ENCODE assay signal across 8 cellular contexts in genomic region chr2:238060096-238060541, GRCh38. TPM values are rescaled to one million over a fixed set of nuclear protein-coding genes. Genes with fewer than 3 reads are reported as not detected.
DNase-seq lines count a peak whose midpoint lies in the region; ATAC-seq, FAIRE-seq and TF ChIP-seq lines count a peak whose summit lies in the region.

No MANE protein-coding gene starts in this region.

- H4K20me1 ChIP-seq in GM23248 (ENCODE audit: insufficient read depth): no peaks in the 10 kb centered on the region

- peaks cover 11% of the 10 kb centered on the region for H3K4me1 ChIP-seq in A673 (ENCODE audit: insufficient read depth, low read length, poor library complexity, severe bottlenecking)
- H3K4me1 ChIP-seq in GM23248 (ENCODE audit: insufficient read depth): peaks cover 5% of the 10 kb centered on the region; the same call in 1 of the 2 replicates
- peaks cover 6 to 12% of the 10 kb centered on the region in 2 donors for H3K4me1 ChIP-seq in small intestine (ENCODE audit: control insufficient read depth in 2 of 2, insufficient read depth in 1 of 2, low read depth in 1 of 2, low read length in 1 of 2)

- no peak for ATAC-seq in GM21447 (IDR thresholded peaks at IDR 0.05; ENCODE audit: unreplicated experiment)

- H3K4me3 ChIP-seq in A673 (ENCODE audit: low read depth, low read length, poor library complexity, severe bottlenecking): peak overlapping the region; percentile 85
- peak overlapping the region; percentile 88 for H3K4me3 ChIP-seq in GM23248
- H3K4me3 ChIP-seq in WERI-Rb-1 (ENCODE audit: low read depth, low read length): peak overlapping the region; percentile 80
- H3K4me3 ChIP-seq in small intestine (ENCODE audit: low read depth in 1 of 2, low read length in 2 of 2): peak overlapping the region; percentile 73 to 90

- in situ Hi-C loops in GM23248 (cut with MboI): no loop called here

- H3K36me3 ChIP-seq in A673 (ENCODE audit: insufficient read depth, low read length, poor library complexity, severe bottlenecking) (peaks cover 8% of the 10 kb centered on the region), GM23248 (ENCODE audit: low read depth) (0 out of 2 replicates have a peak, but pooled peaks cover 2% of the 10 kb centered on the region), WERI-Rb-1 (peaks cover 5% of the 10 kb centered on the region), small intestine (ENCODE audit: control insufficient read depth in 2 of 2, insufficient read depth in 2 of 2, low read length in 2 of 2) (no peaks in the 10 kb centered on the region)

- intact Hi-C loops in A673 (cut with micrococcal nuclease; ENCODE audit: unreplicated experiment): loop anchor here (10.0 kb wide), 1 partner anchor 205 kb away; the partner anchor contains the start of gene RAMP1

- POLR2A ChIA-PET in A673 (lab: Charles Lee; ENCODE audit: low non-redundant PET): no interaction called here

- peak overlapping the region; percentile 90 for H2AFZ ChIP-seq in GM23248

- CTCF ChIA-PET in A673 (lab: Charles Lee): interaction anchor here (0.6 kb wide), 1 partner anchor 202 kb away, joined by 4 read pairs; no protein-coding TSS in a partner anchor

- peak overlapping the region; percentile 94 for H3K9ac ChIP-seq in GM23248

- H3K79me2 ChIP-seq in GM23248 (ENCODE audit: insufficient read depth): peaks cover 10% of the 10 kb centered on the region; the same call in 1 of the 2 replicates

- no TSS peak for BruUV-seq in A673 (replicated peaks; lab: Mats Ljungman, UMichigan)

- WGBS in GM23248 (ENCODE audit: low coverage in 1 of 2, low lambda C conversion rate in 2 of 2, missing lambda C conversion rate in 2 of 2), 2 experiments: 1 to 2% methylated on average over 13 to 18 of the region's 18 CpGs
- WGBS in small intestine, 3 donors: 1 to 3% (median 2%) methylated on average over 18 of the region's 18 CpGs

- no peaks in the 10 kb centered on the region for H3K9me3 ChIP-seq in A673 (ENCODE audit: low read depth, low read length, poor library complexity, severe bottlenecking)
- no peaks in the 10 kb centered on the region for H3K9me3 ChIP-seq in GM23248 (ENCODE audit: low read depth)
- no peaks in the 10 kb centered on the region for H3K9me3 ChIP-seq in WERI-Rb-1 (ENCODE audit: severe bottlenecking)
- H3K9me3 ChIP-seq in small intestine (ENCODE audit: control insufficient read depth, low read depth): no peaks in the 10 kb centered on the region

- DNase-seq in A673 (ENCODE audit: low spot score) (peak; percentile 73), GM23248 (no peak), WERI-Rb-1 (peak; percentile 46), frontal cortex (ENCODE audit: low spot score in 2 of 2) (peak; percentile 28 to 42), small intestine (no peak), NK-92 (lab: John Stamatoyannopoulos, UW; ENCODE audit: unreplicated experiment) (no peak), C1 segment of cervical spinal cord (lab: John Stamatoyannopoulos, UW) (no peak)

- no peaks in the 10 kb centered on the region for H3F3A ChIP-seq in GM23248 (ENCODE audit: insufficient read depth)

- no peak for TF ChIP-seq CTCF in A673 (conservative IDR thresholded peaks at IDR 0.05; ENCODE audit: low read depth, low read length)
- no peak for TF ChIP-seq CTCF in WERI-Rb-1 (IDR thresholded peaks at IDR 0.05; ENCODE audit: low read depth, low read length)

- H3K4me2 ChIP-seq in GM23248 (ENCODE audit: unreplicated experiment): peak overlapping the region; percentile 91

- H3K27ac ChIP-seq in A673 (ENCODE audit: low read depth, low read length, poor library complexity, severe bottlenecking): peak overlapping the region; percentile 94
- peak overlapping the region; percentile 79 for H3K27ac ChIP-seq in GM23248
- H3K27ac ChIP-seq in WERI-Rb-1: peak overlapping the region; percentile 92
- H3K27ac ChIP-seq in small intestine (ENCODE audit: low read depth in 1 of 2, low read length in 1 of 2): peak overlapping the region; percentile 84 to 89

- no peaks in the 10 kb centered on the region for H3K27me3 ChIP-seq in A673 (replicated peaks; ENCODE audit: insufficient read depth, low read depth, low read length, poor library complexity)
- H3K27me3 ChIP-seq in GM23248 (replicated peaks; ENCODE audit: insufficient read depth): no peaks in the 10 kb centered on the region
- H3K27me3 ChIP-seq in WERI-Rb-1 (ENCODE audit: insufficient read depth, low read depth, severe bottlenecking): no peaks in the 10 kb centered on the region
- H3K27me3 ChIP-seq in small intestine (ENCODE audit: control insufficient read depth in 2 of 2, insufficient read depth in 2 of 2, low read length in 2 of 2): peaks cover 0 to 1% of the 10 kb centered on the region in 2 donors

- no peaks in the 10 kb centered on the region for H3K9me2 ChIP-seq in GM23248 (ENCODE audit: insufficient read depth)

- FAIRE-seq in frontal cortex (lab: Jason Lieb, UNC) (no peak), small intestine (lab: Jason Lieb, UNC) (no peak)

RNA-seq across cellular contexts. Expression of gene SCLY, which starts 0.7 kb away (rescaled TPM):
- total RNA-seq in A673 (2021): 69.9 and 72.4 TPM in 2 replicates
- 12.5 and 14.8 TPM in 2 replicates for total RNA-seq in GM23248 (2014; rRNA removed; shearing (Covaris generic))
- polyA plus RNA-seq in GM23248 (2016; fragmentation: Nextera tagmentation; extraction: Ambion mirVana): 7.4 and 10.3 TPM in 2 replicates
- total RNA-seq in frontal cortex: 11.8 TPM
- polyA plus RNA-seq in small intestine: 10 to 100 TPM; 12.7 to 28.8 (median 23.9) TPM

RNA-seq across cellular contexts. Expression of gene ESPNL, which starts 40.0 kb away (rescaled TPM):
- total RNA-seq in A673 (2021) (0.30 and 0.72 TPM in 2 replicates), frontal cortex (under 0.01 TPM)
- total RNA-seq in GM23248 (2014; rRNA removed; shearing (Covaris generic)): 1.4 and 1.5 TPM in 2 replicates
- polyA plus RNA-seq in GM23248 (2016; fragmentation: Nextera tagmentation; extraction: Ambion mirVana) (0.19 and 0.60 TPM in 2 replicates), small intestine (under 1 TPM in 2 of 3 donors, not detected in 1; 0.54 to 0.64 TPM)

Comparison
In these comparisons a context has a peak if more than half of its experiments do, and no peak if none do; other contexts are left out.
1. DNase-seq: peak in A673 (single experiment), WERI-Rb-1 (single experiment) and frontal cortex (2 of 2); none in GM23248 (single experiment), small intestine (single experiment), NK-92 (single experiment) and C1 segment of cervical spinal cord (0 of 14).
2. Peak in every context shown above with its lines, with median percentiles within 50 percentile points of each other: H3K27ac ChIP-seq and H3K4me3 ChIP-seq.